ENCODE assay signal across 8 cellular contexts in the genomic region with DNA sequence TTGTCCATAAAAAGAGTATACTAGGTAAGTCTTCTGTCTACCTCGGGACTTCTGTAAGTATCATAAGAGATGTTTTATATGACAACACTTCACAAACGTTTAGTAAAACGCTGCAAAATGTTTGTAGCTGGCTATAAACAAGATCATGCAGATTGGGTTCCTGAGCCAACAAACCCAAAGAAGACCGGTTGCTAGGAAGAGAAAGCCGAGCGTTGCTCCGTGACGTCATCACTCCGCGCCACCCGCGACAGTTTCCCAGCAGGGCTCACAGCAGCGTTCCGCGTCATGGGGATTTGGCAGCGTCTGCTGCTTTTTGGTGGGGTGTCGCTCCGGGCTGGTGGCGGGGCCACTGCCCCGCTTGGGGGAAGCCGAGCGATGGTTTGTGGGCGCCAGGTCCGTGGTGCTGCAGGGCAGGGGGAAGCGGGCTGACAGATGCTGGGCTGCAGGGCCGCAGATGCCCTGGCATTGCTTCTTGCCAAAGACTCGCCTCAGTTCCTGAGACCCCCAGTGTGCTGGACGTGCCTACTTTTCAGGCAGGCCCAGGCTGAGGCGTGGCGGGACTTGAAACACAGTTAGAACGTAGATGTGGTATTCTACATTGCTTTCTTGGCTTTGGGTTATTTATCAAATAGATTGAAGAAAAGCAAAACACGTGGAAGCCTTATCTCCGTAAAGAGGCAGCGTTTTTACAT. TPM values are rescaled to one million over a fixed set of nuclear protein-coding genes. Genes with fewer than 3 reads are reported as not detected.
DNase-seq lines count a peak whose midpoint lies in the region; ATAC-seq and TF ChIP-seq lines count a peak whose summit lies in the region.

A gene with protein sequence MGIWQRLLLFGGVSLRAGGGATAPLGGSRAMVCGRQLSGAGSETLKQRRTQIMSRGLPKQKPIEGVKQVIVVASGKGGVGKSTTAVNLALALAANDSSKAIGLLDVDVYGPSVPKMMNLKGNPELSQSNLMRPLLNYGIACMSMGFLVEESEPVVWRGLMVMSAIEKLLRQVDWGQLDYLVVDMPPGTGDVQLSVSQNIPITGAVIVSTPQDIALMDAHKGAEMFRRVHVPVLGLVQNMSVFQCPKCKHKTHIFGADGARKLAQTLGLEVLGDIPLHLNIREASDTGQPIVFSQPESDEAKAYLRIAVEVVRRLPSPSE (plus strand): TSS at position 250 of the 692 bp plus-strand sequence. CDS start 36 bp downstream, at position 286.

- H3K27ac Mint-ChIP-seq in activated naive CD4-positive, alpha-beta T cell treated with anti-CD3 and anti-CD28 coated beads, Interleukin-2, amount 50 U/mL, for 72 hours, result peak within 1 kb of the TSS; percentile 94 to 99
- H3K27ac Mint-ChIP-seq in glutamatergic neuron (ENCODE audit: unreplicated experiment), result peak within 1 kb of the TSS; percentile 99

- no peaks in the 10 kb centered on the region for H3F3A ChIP-seq in SK-N-SH (replicated peaks; ENCODE audit: insufficient read depth)

- H3K9me2 ChIP-seq in SK-N-SH, result no peaks in the 10 kb centered on the region

- H4K20me1 ChIP-seq in SK-N-SH (ENCODE audit: insufficient read depth) (no peaks in the 10 kb centered on the region), osteoblast (ENCODE audit: insufficient read depth, low read length) (no peaks in the 10 kb centered on the region)

- H3K4me1 ChIP-seq in SK-N-SH (ENCODE audit: control insufficient read depth in 1 of 2, insufficient read depth in 2 of 2, low read depth in 1 of 2, low read length in 1 of 2) (no peaks in the 10 kb centered on the region; a peak in 1 of 4 replicates), osteoblast (ENCODE audit: insufficient read depth, low read length) (peaks cover 11% of the 10 kb centered on the region), thoracic aorta (ENCODE audit: control insufficient read depth in 1 of 2, low read depth in 2 of 2) (peaks cover 6 to 8% of the 10 kb centered on the region in 2 donors)

- ATAC-seq in HG02571 (IDR thresholded peaks at IDR 0.05; ENCODE audit: unreplicated experiment), result peak; percentile 96
- ATAC-seq in activated naive CD4-positive, alpha-beta T cell treated with anti-CD3 and anti-CD28 coated beads, Interleukin-2, amount 50 U/mL, for 72 hours, result peak; percentile 97 to 98
- ATAC-seq in thoracic aorta (ENCODE audit: insufficient number of reproducible peaks, low FRiP score, low read depth), result peak; percentile 97

- peaks cover 4 to 8% of the 10 kb centered on the region in 2 donors for H3K36me3 Mint-ChIP-seq in activated naive CD4-positive, alpha-beta T cell treated with anti-CD3 and anti-CD28 coated beads, Interleukin-2, amount 50 U/mL, for 72 hours
- H3K36me3 Mint-ChIP-seq in glutamatergic neuron (ENCODE audit: unreplicated experiment), result peaks cover 3% of the 10 kb centered on the region

- H3K4me3 ChIP-seq in SK-N-SH (ENCODE audit: low read depth in 2 of 2, low read length in 1 of 2) (peak within 1 kb of the TSS; percentile 84 to 96), osteoblast (ENCODE audit: insufficient read depth, low read length) (peak within 1 kb of the TSS; percentile 79), thoracic aorta (peak within 1 kb of the TSS; percentile 79)

- H3K79me2 ChIP-seq in SK-N-SH (ENCODE audit: insufficient read depth) (peaks cover 8% of the 10 kb centered on the region), osteoblast (ENCODE audit: insufficient read depth, low read length) (no peaks in the 10 kb centered on the region)

- no peak for TF ChIP-seq EP300 in SK-N-SH (IDR thresholded peaks at IDR 0.05; ENCODE audit: borderline replicate concordance in 1 of 2, low read depth in 1 of 2, low read length in 1 of 2)

- peak within 1 kb of the TSS; percentile 86 for H3K9ac ChIP-seq in SK-N-SH

- WGBS in SK-N-SH (ENCODE audit: low lambda C conversion rate), result under 1% methylated on average over 24 of the region's 34 CpGs

- DNase-seq in GM04504 (ENCODE audit: low read depth), result peak; percentile 88
- DNase-seq in NCI-H1048 (lab: John Stamatoyannopoulos, UW), result peak; percentile 68
- DNase-seq in SK-N-SH, result peak; percentile 94
- DNase-seq in activated naive CD4-positive, alpha-beta T cell treated with anti-CD3 and anti-CD28 coated beads, Interleukin-2, amount 50 U/mL, for 72 hours (ENCODE audit: low spot score in 2 of 2), result peak; percentile 94 to 95
- peak; percentile 97 for DNase-seq in glutamatergic neuron
- DNase-seq in osteoblast (ENCODE audit: insufficient read length, low spot score, missing footprints), result peak; percentile 99
- peak; percentile 86 for DNase-seq in thoracic aorta (ENCODE audit: low spot score)

- POLR2A ChIA-PET in SK-N-SH (lab: Yijun Ruan, JAX), result no interaction called here

- H2AFZ ChIP-seq in SK-N-SH (ENCODE audit: low read depth) (peak within 1 kb of the TSS; percentile 99), osteoblast (ENCODE audit: low read length) (peak within 1 kb of the TSS; percentile 92)

- H3K9me3 Mint-ChIP-seq in activated naive CD4-positive, alpha-beta T cell treated with anti-CD3 and anti-CD28 coated beads, Interleukin-2, amount 50 U/mL, for 72 hours, result peaks cover 0 to 7% of the 10 kb centered on the region in 2 donors
- peaks cover 11% of the 10 kb centered on the region for H3K9me3 Mint-ChIP-seq in glutamatergic neuron (ENCODE audit: unreplicated experiment)

- CTCF ChIA-PET in SK-N-SH (lab: Yijun Ruan, JAX), result no interaction called here

- H3K27me3 ChIP-seq in SK-N-SH (ENCODE audit: insufficient read depth) (no peaks in the 10 kb centered on the region), osteoblast (ENCODE audit: insufficient read depth, low read length) (no peaks in the 10 kb centered on the region), thoracic aorta (replicated peaks; ENCODE audit: insufficient read depth) (no peaks in the 10 kb centered on the region)

- peaks cover 8% of the 10 kb centered on the region for H3K4me1 Mint-ChIP-seq in glutamatergic neuron (ENCODE audit: low read depth, unreplicated experiment)

- H3K27me3 Mint-ChIP-seq in glutamatergic neuron (ENCODE audit: unreplicated experiment), result peaks cover 5% of the 10 kb centered on the region

- peak within 1 kb of the TSS; percentile 77 for H3K4me2 ChIP-seq in SK-N-SH
- H3K4me2 ChIP-seq in osteoblast (ENCODE audit: insufficient read depth, low read length), result peak within 1 kb of the TSS; percentile 85

- H3K36me3 ChIP-seq in SK-N-SH (replicated peaks in 1 of 2; ENCODE audit: control insufficient read depth in 1 of 2, insufficient read depth in 2 of 2, low read length in 1 of 2) (peaks cover 9 to 10% of the 10 kb centered on the region in 2 experiments), osteoblast (ENCODE audit: insufficient read depth, low read length) (no peaks in the 10 kb centered on the region), thoracic aorta (peaks cover under 1% of the 10 kb centered on the region)

- H3K27ac ChIP-seq in SK-N-SH (ENCODE audit: low read depth in 2 of 2, low read length in 1 of 2) (peak within 1 kb of the TSS; percentile 69 to 94), osteoblast (ENCODE audit: low read depth, low read length) (peak within 1 kb of the TSS; percentile 90), thoracic aorta (peak within 1 kb of the TSS; percentile 67 to 75)

- peak within 1 kb of the TSS; percentile 96 for H3K4me3 Mint-ChIP-seq in glutamatergic neuron (ENCODE audit: unreplicated experiment)

- TF ChIP-seq RAD21 in SK-N-SH (IDR thresholded peaks at IDR 0.05; ENCODE audit: low read length), result peak; percentile 21; the same call in 1 of the 2 replicates

- H3K9me3 ChIP-seq in SK-N-SH (no peaks in the 10 kb centered on the region), osteoblast (ENCODE audit: low read depth, low read length) (no peaks in the 10 kb centered on the region), thoracic aorta (no peaks in the 10 kb centered on the region)

- TF ChIP-seq CTCF in SK-N-SH (IDR thresholded peaks at IDR 0.05), result no peak
- no peak for TF ChIP-seq CTCF in glutamatergic neuron (IDR thresholded peaks at IDR 0.05; ENCODE audit: partially characterized antibody, unreplicated experiment)
- no peak for TF ChIP-seq CTCF in osteoblast (IDR thresholded peaks at IDR 0.05; ENCODE audit: extremely low read depth, low read depth, low read length)
- no peak for TF ChIP-seq CTCF in thoracic aorta (IDR thresholded peaks at IDR 0.05)

TF ChIP-seq in SK-N-SH, 30 proteins besides CTCF, POLR2A, EP300 and RAD21 (continues in another document):
- TF ChIP-seq RFX5 (IDR thresholded peaks at IDR 0.05; ENCODE audit: low read length) (peak; percentile 98), MEF2A (IDR thresholded peaks at IDR 0.05; ENCODE audit: borderline replicate concordance, low read depth) (no peak), TAF1 (IDR thresholded peaks at IDR 0.05; ENCODE audit: borderline replicate concordance, low read depth, low read length) (peak; percentile 77; the same call in 1 of the 2 replicates), USF1 (IDR thresholded peaks at IDR 0.05; ENCODE audit: borderline replicate concordance, low read depth) (no peak), TEAD4 (IDR thresholded peaks at IDR 0.05; ENCODE audit: borderline replicate concordance, insufficient read depth) (no peak), MAX (IDR thresholded peaks at IDR 0.05; ENCODE audit: low read depth) (peak; percentile 59; the same call in 1 of the 2 replicates), MXI1 (IDR thresholded peaks at IDR 0.05; ENCODE audit: low read depth, low read length) (peak; percentile 70)

RNA-seq across cellular contexts. Expression of the gene that starts here (rescaled TPM):
- polyA plus RNA-seq in SK-N-SH (2012; rRNA removed), result 4.0 and 5.1 TPM in 2 replicates
- 6.3 and 7.2 TPM in 2 replicates for polyA plus RNA-seq in SK-N-SH (2012; cell fraction: cytosol; rRNA removed)
- polyA plus RNA-seq in SK-N-SH (2012; cell fraction: nucleus; rRNA removed), result 2.5 and 4.1 TPM in 2 replicates
- 10 to 100 TPM in 1 of 2 donors, 1 to 10 TPM in 1; 7.5 to 10.3 TPM for total RNA-seq in activated naive CD4-positive, alpha-beta T cell treated with anti-CD3 and anti-CD28 coated beads, Interleukin-2, amount 50 U/mL, for 72 hours
- 12.5 TPM for total RNA-seq in glutamatergic neuron (ENCODE audit: unreplicated experiment)
- 11.6 and 14.1 TPM in 2 replicates for total RNA-seq in osteoblast
- total RNA-seq in thoracic aorta, result 10 to 100 TPM in 1 of 2 donors, 1 to 10 TPM in 1; 9.2 to 30.0 TPM

Comparison
In these comparisons a context has a peak if more than half of its experiments do, and no peak if none do; other contexts are left out.
1. Peak in every context shown above with its lines: DNase-seq, ATAC-seq, H3K4me3 ChIP-seq and H3K27ac ChIP-seq.